In the genomic region with DNA sequence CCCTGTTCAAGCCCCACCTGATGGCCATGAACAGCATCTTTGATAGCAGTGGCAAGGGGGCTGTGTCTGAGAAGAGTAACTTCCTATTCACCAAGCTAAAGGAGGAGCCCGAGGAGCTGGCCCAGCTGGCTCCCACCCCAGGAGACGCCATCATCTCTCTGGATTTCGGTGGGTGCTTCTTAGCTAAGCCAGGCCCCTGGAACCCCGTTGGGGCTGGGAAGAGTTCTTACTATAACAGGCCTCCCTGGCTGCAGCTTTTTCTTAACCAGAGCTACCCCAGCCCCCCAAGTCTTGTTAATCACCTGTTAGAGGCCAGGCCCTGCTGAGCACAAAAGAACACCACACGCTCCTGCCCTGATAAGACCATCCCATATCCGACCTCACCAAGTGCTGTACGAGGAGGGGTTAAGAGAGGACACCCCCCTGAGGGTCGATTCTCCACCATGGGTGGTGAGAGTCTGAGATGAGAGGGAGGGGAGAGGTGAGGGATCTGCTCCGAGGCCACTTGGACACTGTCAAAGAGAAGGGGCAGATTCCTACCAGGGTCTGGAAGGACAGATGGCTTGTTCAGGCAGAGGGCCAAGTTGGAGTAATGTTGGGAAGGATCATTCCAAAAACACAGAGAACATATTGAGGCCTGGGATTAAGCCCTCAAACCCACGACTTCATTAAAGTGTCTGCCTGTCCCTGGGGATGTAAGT, we compare ENCODE assay signal across 21 cellular contexts.
DNase-seq lines count a peak whose midpoint lies in the region; ATAC-seq and TF ChIP-seq lines count a peak whose summit lies in the region.
"Had no signal": no experiment of that assay in that cellular context is flagged by ENCODE, and none has a peak within 500 bp of the region (broad histone marks: within the 10 kb centered on the region; RNA-seq: fewer than 3 reads in every experiment).

No MANE protein-coding gene starts in this region.

- no peak overlapping the region for H3K27ac Mint-ChIP-seq in activated naive CD8-positive, alpha-beta T cell treated with anti-CD3 and anti-CD28 coated beads, Interleukin-2, amount 50 U/mL, for 24 hours
- H3K27ac Mint-ChIP-seq: activated naive CD4-positive, alpha-beta T cell treated with anti-CD3 and anti-CD28 coated beads for 36 hours; IgD-negative memory B cell; stimulated activated naive B cell treated with anti-CD40 and anti-IgM and Interleukin-4, amounts not matched to agents 10 μg/mL and 1 μg/mL and 100 μg/mL, for 72 hours had no signal

- ATAC-seq in lower lobe of right lung (no peak), GM19395 (IDR thresholded peaks at IDR 0.05; ENCODE audit: unreplicated experiment) (no peak)
- no peak for ATAC-seq in activated naive CD8-positive, alpha-beta T cell treated with anti-CD3 and anti-CD28 coated beads, Interleukin-2, amount 50 U/mL, for 24 hours
- ATAC-seq: activated T-cell treated with anti-CD3 and anti-CD28 coated beads, Interleukin-2, amount 50 U/mL, for 4 hours; stimulated activated naive B cell treated with anti-CD40 and anti-IgM and Interleukin-4, amounts not matched to agents 10 μg/mL and 1 μg/mL and 100 μg/mL, for 72 hours; upper lobe of right lung had no signal

- no peaks in the 10 kb centered on the region for H3K4me1 Mint-ChIP-seq in activated naive CD8-positive, alpha-beta T cell treated with anti-CD3 and anti-CD28 coated beads, Interleukin-2, amount 50 U/mL, for 24 hours
- H3K4me1 Mint-ChIP-seq: IgD-negative memory B cell; stimulated activated naive B cell treated with anti-CD40 and anti-IgM and Interleukin-4, amounts not matched to agents 10 μg/mL and 1 μg/mL and 100 μg/mL, for 72 hours had no signal

- H3K4me3 ChIP-seq in lower lobe of right lung, result no peak overlapping the region
- H3K4me3 ChIP-seq in transverse colon, result no peak overlapping the region
- H3K4me3 ChIP-seq: upper lobe of right lung had no signal

- H3K4me1 ChIP-seq in lower lobe of right lung (peaks cover 20% of the 10 kb centered on the region), transverse colon (peaks cover 0 to 16% (median 4%) of the 10 kb centered on the region in 4 donors)
- H3K4me1 ChIP-seq: Caco-2 had no signal

- H3K9me3 ChIP-seq in lower lobe of right lung (no peaks in the 10 kb centered on the region), transverse colon (no peaks in the 10 kb centered on the region)
- H3K9me3 ChIP-seq: Caco-2, neutrophil, upper lobe of right lung had no signal

- H3K36me3 ChIP-seq in lower lobe of right lung (peaks cover 100% of the 10 kb centered on the region), transverse colon (peaks cover 0 to 27% (median 8%) of the 10 kb centered on the region in 4 donors)
- H3K36me3 ChIP-seq: neutrophil had no signal

- H3K9me3 Mint-ChIP-seq in activated naive CD8-positive, alpha-beta T cell treated with anti-CD3 and anti-CD28 coated beads, Interleukin-2, amount 50 U/mL, for 24 hours, result no peaks in the 10 kb centered on the region
- H3K9me3 Mint-ChIP-seq: activated naive CD4-positive, alpha-beta T cell treated with anti-CD3 and anti-CD28 coated beads for 36 hours; stimulated activated naive B cell treated with anti-CD40 and anti-IgM and Interleukin-4, amounts not matched to agents 10 μg/mL and 1 μg/mL and 100 μg/mL, for 72 hours had no signal

- 40 to 63% methylated on average over 1 to 10 of the region's 10 CpGs for WGBS in transverse colon (ENCODE audit: low coverage in 1 of 2), 2 donors

- TF ChIP-seq CTCF in lower lobe of right lung (IDR thresholded peaks at IDR 0.05) (no peak), transverse colon (IDR thresholded peaks at IDR 0.05) (no peak)

- no peaks in the 10 kb centered on the region for H3K27me3 Mint-ChIP-seq in activated naive CD8-positive, alpha-beta T cell treated with anti-CD3 and anti-CD28 coated beads, Interleukin-2, amount 50 U/mL, for 24 hours
- H3K27me3 Mint-ChIP-seq: stimulated activated naive B cell treated with anti-CD40 and anti-IgM and Interleukin-4, amounts not matched to agents 10 μg/mL and 1 μg/mL and 100 μg/mL, for 72 hours had no signal

- in situ Hi-C loops in transverse colon (cut with MboI; ENCODE audit: low pct_ligation_motif_present in 1 of 4, low pct_unique_long_range_greater_than_20kb in 1 of 4, low sequenced_read_pairs in 3 of 4), result loop anchor here in 1 of 4 donors (10.0 kb wide), 1 partner anchor 362 kb away; no protein-coding TSS in a partner anchor

- no peak for TF ChIP-seq EP300 in transverse colon (IDR thresholded peaks at IDR 0.05; ENCODE audit: low read depth)

- no peak overlapping the region for H3K4me3 Mint-ChIP-seq in activated naive CD8-positive, alpha-beta T cell treated with anti-CD3 and anti-CD28 coated beads, Interleukin-2, amount 50 U/mL, for 24 hours
- H3K4me3 Mint-ChIP-seq: activated naive CD4-positive, alpha-beta T cell treated with anti-CD3 and anti-CD28 coated beads for 36 hours; activated T-cell treated with anti-CD3 and anti-CD28 coated beads, Interleukin-2, amount 50 U/mL, for 4 hours; IgD-negative memory B cell; stimulated activated naive B cell treated with anti-CD40 and anti-IgM and Interleukin-4, amounts not matched to agents 10 μg/mL and 1 μg/mL and 100 μg/mL, for 72 hours had no signal

- H3K27ac ChIP-seq in cingulate gyrus (ENCODE audit: low read depth, low read length), result peak overlapping the region; percentile 34
- peak overlapping the region; percentile 21 for H3K27ac ChIP-seq in lower lobe of right lung
- H3K27ac ChIP-seq in transverse colon, result peak overlapping the region in 3 of 4 donors; percentile 7 to 43 (median 36)
- H3K27ac ChIP-seq: 22Rv1, neutrophil had no signal

- H3K27me3 ChIP-seq in lower lobe of right lung (ENCODE audit: low read depth), result no peaks in the 10 kb centered on the region
- no peaks in the 10 kb centered on the region for H3K27me3 ChIP-seq in transverse colon
- H3K27me3 ChIP-seq: neutrophil, upper lobe of right lung had no signal

- TF ChIP-seq POLR2A in transverse colon (IDR thresholded peaks at IDR 0.05), result no peak

- DNase-seq in NCI-H1694 treated with DMSO at 0.1 percent for 48 hours (lab: John Stamatoyannopoulos, UW) (peak; percentile 95), NCI-H1694 (lab: John Stamatoyannopoulos, UW) (no peak), lower lobe of right lung (no peak), transverse colon (no peak), NCI-H748 treated with DMSO at 0.1 percent for 48 hours (lab: John Stamatoyannopoulos, UW) (no peak)
- DNase-seq in activated naive CD8-positive, alpha-beta T cell treated with anti-CD3 and anti-CD28 coated beads, Interleukin-2, amount 50 U/mL, for 24 hours, result no peak
- DNase-seq: activated naive CD4-positive, alpha-beta T cell treated with anti-CD3 and anti-CD28 coated beads for 36 hours; activated T-cell treated with anti-CD3 and anti-CD28 coated beads, Interleukin-2, amount 50 U/mL, for 4 hours; NCI-H187 treated with DMSO at 0.1 percent for 48 hours; NCI-H526; retina; SIG-M5; stimulated activated naive B cell treated with anti-CD40 and anti-IgM and Interleukin-4, amounts not matched to agents 10 μg/mL and 1 μg/mL and 100 μg/mL, for 72 hours; T-helper 1 cell; upper lobe of right lung had no signal

- no peaks in the 10 kb centered on the region for H3K36me3 Mint-ChIP-seq in activated naive CD8-positive, alpha-beta T cell treated with anti-CD3 and anti-CD28 coated beads, Interleukin-2, amount 50 U/mL, for 24 hours (ENCODE audit: low read depth)
- H3K36me3 Mint-ChIP-seq: IgD-negative memory B cell; stimulated activated naive B cell treated with anti-CD40 and anti-IgM and Interleukin-4, amounts not matched to agents 10 μg/mL and 1 μg/mL and 100 μg/mL, for 72 hours had no signal

- intact Hi-C loops in lower lobe of right lung (cut with DNase I), result no loop called here
- intact Hi-C loops in transverse colon (cut with DNase I; ENCODE audit: low total_unique reads), result loop anchor here (10.0 kb wide), 1 partner anchor 382 kb away; no protein-coding TSS in a partner anchor
